23 cellular contexts compared by ENCODE assay signal in the genomic region with DNA sequence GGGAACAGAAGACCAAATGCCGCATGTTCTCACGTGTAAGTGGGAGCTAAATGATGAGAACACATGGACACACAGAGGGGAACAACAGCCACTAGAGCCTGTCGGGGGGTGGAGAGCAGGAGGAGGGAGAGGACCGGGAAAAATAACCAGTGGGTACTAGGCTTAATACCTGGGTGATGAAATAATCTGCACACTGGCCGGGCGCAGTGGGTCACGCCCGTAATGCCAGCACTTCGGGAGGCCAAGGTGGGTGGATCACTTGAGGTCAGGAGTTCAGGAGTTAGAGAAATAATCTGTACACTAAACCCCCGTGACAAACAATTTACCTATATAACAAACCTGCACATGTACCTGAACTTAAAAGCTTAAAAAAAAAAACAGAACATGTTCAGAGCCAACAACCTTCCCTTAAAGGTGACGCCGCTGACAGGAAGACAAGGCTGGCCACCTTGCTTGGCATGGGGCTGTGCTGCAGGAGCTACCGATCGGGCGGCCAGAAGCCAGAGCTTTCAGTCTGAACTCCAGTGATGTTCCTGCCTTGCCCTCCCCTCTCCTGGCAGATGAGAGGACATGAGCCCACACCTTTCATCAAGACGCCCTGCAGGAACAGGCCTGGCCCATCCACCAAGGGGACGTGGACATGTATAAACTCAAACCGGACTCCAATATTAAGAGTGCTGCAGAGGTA. TPM values are rescaled to one million over a fixed set of nuclear protein-coding genes. Genes with fewer than 3 reads are reported as not detected.
DNase-seq lines count a peak whose midpoint lies in the region; ATAC-seq and TF ChIP-seq lines count a peak whose summit lies in the region.
"Had no signal": no experiment of that assay in that cellular context is flagged by ENCODE, and none has a peak within 500 bp of the region (broad histone marks: within the 10 kb centered on the region; RNA-seq: fewer than 3 reads in every experiment).

No MANE protein-coding gene starts in this region.

- TF ChIP-seq CTCF in coronary artery (IDR thresholded peaks at IDR 0.05): no peak
- TF ChIP-seq CTCF in transverse colon (IDR thresholded peaks at IDR 0.05): no peak

- in situ Hi-C loops in transverse colon (cut with MboI; ENCODE audit: low pct_ligation_motif_present in 1 of 4, low pct_unique_long_range_greater_than_20kb in 1 of 4, low sequenced_read_pairs in 3 of 4): no loop called here

- H3K27ac ChIP-seq in coronary artery (no peak overlapping the region), transverse colon (no peak overlapping the region)
- H3K27ac ChIP-seq: A549, epithelial cell of prostate, tibial artery had no signal

- intact Hi-C loops in transverse colon (cut with DNase I; ENCODE audit: low total_unique reads): no loop called here

- no peaks in the 10 kb centered on the region for H3K9me3 ChIP-seq in transverse colon
- H3K9me3 ChIP-seq: BE2C had no signal

- peak overlapping the region; percentile 72 for H3K27ac Mint-ChIP-seq in activated naive CD4-positive, alpha-beta T cell treated with anti-CD3 and anti-CD28 coated beads, Interleukin-2, amount 50 U/mL, for 24 hours
- H3K27ac Mint-ChIP-seq: activated naive CD4-positive, alpha-beta T cell treated with anti-CD3 and anti-CD28 coated beads for 36 hours; mesothelial cell of epicardium; natural killer cell treated with Interleukin-12 subunit alpha and Interleukin-12 subunit beta and Interleukin-15 and Interleukin-18, amount 100 ng/mL, for 72 hours had no signal

- TF ChIP-seq POLR2A in transverse colon (IDR thresholded peaks at IDR 0.05): no peak

- TF ChIP-seq EP300 in transverse colon (IDR thresholded peaks at IDR 0.05; ENCODE audit: low read depth): no peak

- no peak for ATAC-seq in GM21526 (IDR thresholded peaks at IDR 0.05; ENCODE audit: low FRiP score, unreplicated experiment)
- ATAC-seq: A549; HCT116; natural killer cell treated with Interleukin-12 subunit alpha and Interleukin-12 subunit beta and Interleukin-15 and Interleukin-18, amount 100 ng/mL, for 72 hours had no signal

- 75 to 87% methylated on average over 9 to 18 of the region's 18 CpGs for WGBS in transverse colon (ENCODE audit: low coverage in 1 of 2), 2 donors

- peaks cover 32% of the 10 kb centered on the region for H3K4me1 Mint-ChIP-seq in activated naive CD4-positive, alpha-beta T cell treated with anti-CD3 and anti-CD28 coated beads, Interleukin-2, amount 50 U/mL, for 24 hours
- H3K4me1 Mint-ChIP-seq: mesothelial cell of epicardium had no signal

- H3K4me1 ChIP-seq in transverse colon: peaks cover 5 to 89% (median 56%) of the 10 kb centered on the region in 4 donors
- H3K4me1 ChIP-seq: A549, BE2C had no signal

- peaks cover 42% of the 10 kb centered on the region for H3K36me3 Mint-ChIP-seq in activated naive CD4-positive, alpha-beta T cell treated with anti-CD3 and anti-CD28 coated beads, Interleukin-2, amount 50 U/mL, for 24 hours

- peaks cover 0 to 13% (median 2%) of the 10 kb centered on the region in 4 donors for H3K36me3 ChIP-seq in transverse colon
- H3K36me3 ChIP-seq: BE2C had no signal

- H3K4me3 ChIP-seq in coronary artery (no peak overlapping the region), transverse colon (no peak overlapping the region)
- H3K4me3 ChIP-seq: A549, tibial artery had no signal

- no peaks in the 10 kb centered on the region for H3K27me3 Mint-ChIP-seq in activated naive CD4-positive, alpha-beta T cell treated with anti-CD3 and anti-CD28 coated beads, Interleukin-2, amount 50 U/mL, for 24 hours
- H3K27me3 Mint-ChIP-seq: natural killer cell treated with Interleukin-12 subunit alpha and Interleukin-12 subunit beta and Interleukin-15 and Interleukin-18, amount 100 ng/mL, for 72 hours had no signal

- H3K9me3 Mint-ChIP-seq in activated naive CD4-positive, alpha-beta T cell treated with anti-CD3 and anti-CD28 coated beads, Interleukin-2, amount 50 U/mL, for 24 hours: no peaks in the 10 kb centered on the region

- no peak for DNase-seq in activated naive CD4-positive, alpha-beta T cell (lab: John Stamatoyannopoulos, UW)
- DNase-seq in coronary artery (ENCODE audit: low spot score) (peak; percentile 16), mesenteric fat pad (ENCODE audit: low spot score) (peak; percentile 82), transverse colon (peak; percentile 7), NCI-H2196 (lab: John Stamatoyannopoulos, UW; ENCODE audit: unreplicated experiment) (no peak), NCI-H187 (lab: John Stamatoyannopoulos, UW) (no peak)
- DNase-seq: activated CD4-positive, alpha-beta T cell treated with anti-CD3 and anti-CD28 coated beads, Interleukin-2, amount 50 U/mL, for 48 hours; activated naive CD4-positive, alpha-beta T cell treated with anti-CD3 and anti-CD28 coated beads for 36 hours; anterior cingulate cortex; BE2C; central memory CD4-positive, alpha-beta T cell; foreskin melanocyte; hypothalamus; KBM-7; NCI-H748 treated with DMSO at 0.1 percent for 48 hours had no signal

- H3K4me3 Mint-ChIP-seq in activated naive CD4-positive, alpha-beta T cell treated with anti-CD3 and anti-CD28 coated beads, Interleukin-2, amount 50 U/mL, for 24 hours: no peak overlapping the region
- H3K4me3 Mint-ChIP-seq: activated naive CD4-positive, alpha-beta T cell treated with anti-CD3 and anti-CD28 coated beads for 36 hours; mesothelial cell of epicardium; natural killer cell treated with Interleukin-12 subunit alpha and Interleukin-12 subunit beta and Interleukin-15 and Interleukin-18, amount 100 ng/mL, for 72 hours had no signal

- H3K27me3 ChIP-seq in transverse colon: no peaks in the 10 kb centered on the region
- H3K27me3 ChIP-seq: BE2C, tibial artery had no signal

RNA-seq across cellular contexts. Expression of a gene that starts 11.2 kb away (rescaled TPM):
- total RNA-seq in mesenteric fat pad (85.9 TPM), transverse colon (100 to 1,000 TPM in 2 of 4 donors, 10 to 100 TPM in 2; 56.5 to 183 (median 92.9) TPM)

RNA-seq across cellular contexts. Expression of a gene that starts 24.2 kb away (rescaled TPM):
- total RNA-seq in mesenteric fat pad (18.8 TPM), transverse colon (100 to 1,000 TPM in 2 of 4 donors, 10 to 100 TPM in 2; 48.4 to 211 (median 109) TPM)

RNA-seq across cellular contexts. Expression of a gene that starts 48.1 kb away (rescaled TPM):
- total RNA-seq in mesenteric fat pad: 107 TPM
- total RNA-seq in transverse colon: 10 to 100 TPM in 3 of 4 donors, 1 to 10 TPM in 1; 4.1 to 36.8 (median 31.0) TPM

Comparison
In these comparisons a context has a peak if more than half of its experiments do, and no peak if none do; other contexts are left out.
1. DNase-seq: peak in coronary artery (single experiment), mesenteric fat pad (single experiment) and transverse colon (single experiment); none in activated naive CD4-positive, alpha-beta T cell (0 of 4), NCI-H2196 (single experiment) and NCI-H187 (0 of 2).